ENCODE assay signal across 8 cellular contexts in genomic region chr1:169107673-169108160, GRCh38. TPM values are rescaled to one million over a fixed set of nuclear protein-coding genes. Genes with fewer than 3 reads are reported as not detected.
DNase-seq lines count a peak whose midpoint lies in the region; ATAC-seq, FAIRE-seq and TF ChIP-seq lines count a peak whose summit lies in the region.

No MANE protein-coding gene starts in this region.

- H3K23me2 ChIP-seq in H1 (ENCODE audit: low read depth, low read length): peaks cover 12% of the 10 kb centered on the region

- H2BK20ac ChIP-seq in H1 (ENCODE audit: low read length): no peak overlapping the region

- peaks cover 12% of the 10 kb centered on the region; the same call in 1 of the 2 replicates for H3K79me1 ChIP-seq in H1 (ENCODE audit: low read depth, low read length)

- DNase-seq in ELR (ENCODE audit: low read depth) (peak; percentile 83), Panc1 (ENCODE audit: low read depth, low spot score) (peak; percentile 25), H1 (ENCODE audit: low read depth in 1 of 2, low spot score in 2 of 2) (no peak), natural killer cell (no peak), iPS-NIHi7 (ENCODE audit: extremely low spot score) (no peak)

- peak overlapping the region; percentile 96 for H3K27ac ChIP-seq in Panc1 (ENCODE audit: low read length)
- no peak overlapping the region for H3K27ac ChIP-seq in H1 (ENCODE audit: low read depth, low read length)

- H3K14ac ChIP-seq in H1 (ENCODE audit: insufficient read length): no peak overlapping the region

- no peaks in the 10 kb centered on the region for H3K9me3 Mint-ChIP-seq in natural killer cell

- no peak overlapping the region for H3K56ac ChIP-seq in H1 (replicated peaks; ENCODE audit: insufficient read length, low read depth, low read length)

- peak overlapping the region; percentile 23; the same call in 1 of the 2 replicates for H2BK15ac ChIP-seq in H1 (ENCODE audit: low read length)

- peaks cover 5% of the 10 kb centered on the region in 2 experiments for H4K20me1 ChIP-seq in H1 (replicated peaks in 1 of 2; ENCODE audit: control insufficient read depth in 1 of 2, insufficient read depth in 2 of 2, low read length in 2 of 2)

- no peaks in the 10 kb centered on the region for H3K9me3 ChIP-seq in Panc1 (ENCODE audit: control insufficient read depth, insufficient read depth, low read depth, low read length)
- H3K9me3 ChIP-seq in H1 (ENCODE audit: insufficient read depth in 2 of 2, low read depth in 1 of 2, low read length in 1 of 2): no peaks in the 10 kb centered on the region

- CTCF ChIA-PET in Panc1 (lab: Charles Lee): no interaction called here
- CTCF ChIA-PET in H1 (lab: Charles Lee; ENCODE audit: partially characterized antibody): interaction anchor here (0.6 to 2.0 kb wide), 9 partner anchors 29 to 1231 kb away, joined by 3 to 8 read pairs (median 4); no protein-coding TSS in a partner anchor

- no peak overlapping the region for H2AFZ ChIP-seq in H1 (ENCODE audit: low read length)

- H3K23ac ChIP-seq in H1 (ENCODE audit: insufficient read length): no peak overlapping the region

- no peak overlapping the region for H4K91ac ChIP-seq in H1 (replicated peaks; ENCODE audit: insufficient read length, low read length)

- no peaks in the 10 kb centered on the region for H3K27me3 ChIP-seq in Panc1 (ENCODE audit: control insufficient read depth, insufficient read depth, low read length)
- H3K27me3 ChIP-seq in H1 (replicated peaks in 1 of 4; ENCODE audit: control insufficient read depth in 3 of 4, extremely low read depth in 1 of 4, insufficient read depth in 3 of 4, low read length in 3 of 4): no peaks in the 10 kb centered on the region; a peak in 2 of 7 replicates

- no peak overlapping the region for H3K18ac ChIP-seq in H1 (ENCODE audit: extremely low read depth, low read length)

- H3K36me3 ChIP-seq in Panc1 (ENCODE audit: control insufficient read depth, insufficient read depth, low read length) (peaks cover 7% of the 10 kb centered on the region), H1 (ENCODE audit: control insufficient read depth in 2 of 4, insufficient read depth in 4 of 4, low read length in 3 of 4) (peaks cover 0 to 19% (median 7%) of the 10 kb centered on the region in 4 experiments; a peak in 5 of 8 replicates)

- H3K4me1 ChIP-seq in Panc1 (ENCODE audit: control insufficient read depth, insufficient read depth, low read length) (peaks cover 40% of the 10 kb centered on the region), H1 (replicated peaks in 1 of 4; ENCODE audit: control insufficient read depth in 3 of 4, insufficient read depth in 4 of 4, low read length in 3 of 4) (peaks cover 16 to 35% (median 25%) of the 10 kb centered on the region in 4 experiments)

- peak overlapping the region in 3 of 4 experiments; percentile 75 to 85 (median 81); a peak in 5 of 7 replicates for H3K9ac ChIP-seq in H1 (replicated peaks in 1 of 4; ENCODE audit: extremely low read depth in 1 of 4, low read depth in 3 of 4, low read length in 3 of 4)

- peak overlapping the region; percentile 95 to 99 for H3K4me2 ChIP-seq in H1 (ENCODE audit: insufficient read depth in 1 of 2, low read depth in 2 of 2, low read length in 2 of 2)

- no peak overlapping the region for H4K5ac ChIP-seq in H1 (ENCODE audit: insufficient read length, low read depth, low read length)

- no peak for TF ChIP-seq EP300 in H1 (IDR thresholded peaks at IDR 0.05; ENCODE audit: borderline replicate concordance in 1 of 2, low read depth in 2 of 2, low read length in 2 of 2)

- WGBS in H1 (ENCODE audit: extremely low coverage in 1 of 2, insufficient coverage in 1 of 2, insufficient read length in 1 of 2, insufficient replicate concordance in 2 of 2, low coverage in 1 of 2, low lambda C conversion rate in 2 of 2, missing lambda C conversion rate in 1 of 2), 2 experiments: 36% methylated on average over 7 of the region's 7 CpGs; no CpG with 5 or more reads in 1 of the 2 experiments

- TF ChIP-seq CTCF in Panc1 (IDR thresholded peaks at IDR 0.05) (no peak), H1 (IDR thresholded peaks at IDR 0.05; ENCODE audit: control extremely low read depth in 1 of 3, insufficient read depth in 1 of 3, low read depth in 1 of 3, low read length in 3 of 3) (no peak), natural killer cell (IDR thresholded peaks at IDR 0.05) (no peak)

- no TSS peak for BruUV-seq in Panc1 (replicated peaks; lab: Mats Ljungman, UMichigan)

- H3K4me1 Mint-ChIP-seq in natural killer cell: peaks cover 53 to 61% of the 10 kb centered on the region in 2 donors

- no peak overlapping the region for H4K8ac ChIP-seq in H1 (ENCODE audit: extremely low read depth, insufficient read depth, low read length)

- ATAC-seq in Panc1 (no peak), natural killer cell (no peak), HG02678 (IDR thresholded peaks at IDR 0.05; ENCODE audit: unreplicated experiment) (no peak), GM18907 (IDR thresholded peaks at IDR 0.05; ENCODE audit: unreplicated experiment) (no peak), HG03342 (IDR thresholded peaks at IDR 0.05; ENCODE audit: unreplicated experiment) (no peak)

- intact Hi-C loops in Panc1 (cut with micrococcal nuclease; ENCODE audit: unreplicated experiment): loop anchor here (2.0 kb wide), 1 partner anchor 505 kb away; no protein-coding TSS in a partner anchor
- intact Hi-C loops in natural killer cell (cut with micrococcal nuclease): loop anchor here (10.0 kb wide), 1 partner anchor 257 kb away; the partner anchor contains the start of genes BLZF1 and NME7

- H3K4me3 Mint-ChIP-seq in natural killer cell: peak overlapping the region; percentile 93

- no peak for TF ChIP-seq RAD21 in H1 (IDR thresholded peaks at IDR 0.05 in 1 of 2, conservative IDR thresholded peaks at IDR 0.05 in 1 of 2; ENCODE audit: low read depth in 2 of 2, low read length in 2 of 2)

- no peak overlapping the region for H3K4ac ChIP-seq in H1 (replicated peaks; ENCODE audit: insufficient read length, low read depth, low read length)

- H2BK5ac ChIP-seq in H1 (ENCODE audit: low read depth, low read length): no peak overlapping the region

- no peak for FAIRE-seq in H1 (lab: Jason Lieb, UNC)

- peaks cover 0 to 7% of the 10 kb centered on the region in 2 donors for H3K27me3 Mint-ChIP-seq in natural killer cell (ENCODE audit: low read depth in 2 of 2)

- H2BK120ac ChIP-seq in H1 (replicated peaks; ENCODE audit: low read depth, low read length): no peak overlapping the region

- H3K27ac Mint-ChIP-seq in natural killer cell: peak overlapping the region; percentile 71 to 78

- POLR2A ChIA-PET in Panc1 (lab: Charles Lee) (no interaction called here), H1 (lab: Charles Lee; ENCODE audit: partially characterized antibody) (interaction anchor here (0.6 to 4.8 kb wide), 10 partner anchors 8 to 675 kb away, joined by 3 to 20 read pairs (median 4); no protein-coding TSS in a partner anchor)

- no peaks in the 10 kb centered on the region for H3K36me3 Mint-ChIP-seq in natural killer cell

- H3K4me3 ChIP-seq in Panc1 (ENCODE audit: low read depth in 2 of 2, low read length in 2 of 2): peak overlapping the region; percentile 93 to 97
- H3K4me3 ChIP-seq in H1 (ENCODE audit: extremely low read depth in 1 of 4, insufficient read depth in 2 of 4, low read depth in 3 of 4, low read length in 4 of 4): peak overlapping the region; percentile 76 to 93 (median 83)

- peaks cover 22 to 57% of the 10 kb centered on the region in 2 experiments for H3K79me2 ChIP-seq in H1 (ENCODE audit: control insufficient read depth in 1 of 2, insufficient read depth in 2 of 2, low read length in 2 of 2)

- no peak for TF ChIP-seq POLR2A in H1 (IDR thresholded peaks at IDR 0.05; ENCODE audit: control extremely low read depth in 1 of 2, low read depth in 2 of 2, low read length in 2 of 2)

- no peak overlapping the region for H2AK5ac ChIP-seq in H1 (ENCODE audit: low read depth, low read length)

- in situ Hi-C loops in Panc1 (cut with HindIII; ENCODE audit: low pct_unique_long_range_greater_than_20kb, low sequenced_read_pairs): no loop called here

- no peak overlapping the region; the same call in 1 of the 2 replicates for H2BK12ac ChIP-seq in H1 (ENCODE audit: low read depth, low read length)

TF ChIP-seq in H1, 55 proteins besides CTCF, POLR2A, EP300 and RAD21:
- no peak for TF ChIP-seq CHD2 (IDR thresholded peaks at IDR 0.05; ENCODE audit: low read length)
- TF ChIP-seq CREB1 (IDR thresholded peaks at IDR 0.05): peak; percentile 28; the same call in 1 of the 2 replicates

RNA-seq across cellular contexts. Expression of gene ATP1B1, which starts 1.2 kb away (rescaled TPM):
- 118 TPM for total RNA-seq in Panc1 (2021; ENCODE audit: unreplicated experiment)
- 80.5 TPM for polyA plus RNA-seq in Panc1 (2012; ENCODE audit: insufficient read length)
- 76.4 and 76.5 TPM in 2 replicates for total RNA-seq in H1 (2021; fragmentation: NEBNext Ultra II Directional; extraction: Animal tissue kit (Norgen Biotek cat#: 25700))
- 10.1 and 16.3 TPM in 2 replicates for polyA plus RNA-seq in H1 (2011; rRNA removed)
- polyA plus RNA-seq in H1 (2011; cell fraction: cytosol; rRNA removed): 17.7 TPM
- 7.5 TPM for polyA plus RNA-seq in H1 (2011; cell fraction: nucleus; rRNA removed)
- polyA plus RNA-seq in H1 (2012, experiment 1 of 2): 29.3 to 39.3 TPM (median 31.3 TPM) in 4 replicates
- 10.7 TPM for polyA plus RNA-seq in H1 (2012, experiment 2 of 2)
- 111 TPM for polyA plus RNA-seq in H1 (2013, experiment 1 of 2)
- 132 TPM for polyA plus RNA-seq in H1 (2013, experiment 2 of 2)
- polyA minus RNA-seq in H1 (2011; rRNA and poly(A)+ RNA removed): 19.5 and 20.0 TPM in 2 replicates
- 29.3 TPM for polyA minus RNA-seq in H1 (2011; cell fraction: cytosol; rRNA and poly(A)+ RNA removed)
- polyA minus RNA-seq in H1 (2011; cell fraction: nucleus; rRNA and poly(A)+ RNA removed): 19.0 TPM
- total RNA-seq in natural killer cell: 10 to 100 TPM in 1 of 3 donors, 1 to 10 TPM in 2; 3.4 to 10.4 (median 4.9) TPM

Comparison
In these comparisons a context has a peak if more than half of its experiments do, and no peak if none do; other contexts are left out.
1. DNase-seq: peak in ELR (single experiment) and Panc1 (single experiment); none in H1 (0 of 2), natural killer cell (single experiment) and iPS-NIHi7 (single experiment).